Comparison of ENCODE assay signal across 18 cellular contexts in genomic region chr18:78993014-78993926, GRCh38. TPM values are rescaled to one million over a fixed set of nuclear protein-coding genes. Genes with fewer than 3 reads are reported as not detected.
DNase-seq lines count a peak whose midpoint lies in the region; ATAC-seq and TF ChIP-seq lines count a peak whose summit lies in the region.
"Had no signal": no experiment of that assay in that cellular context is flagged by ENCODE, and none has a peak within 500 bp of the region (broad histone marks: within the 10 kb centered on the region; RNA-seq: fewer than 3 reads in every experiment).

No MANE protein-coding gene starts in this region.

- 91 to 94% methylated on average over 51 to 90 of the region's 90 CpGs for WGBS in GM23248 (ENCODE audit: low coverage in 1 of 2, low lambda C conversion rate in 2 of 2, missing lambda C conversion rate in 2 of 2), 2 experiments

- TF ChIP-seq CTCF in left ventricle myocardium inferior (IDR thresholded peaks at IDR 0.05; ENCODE audit: borderline replicate concordance), result no peak
- no peak for TF ChIP-seq CTCF in gastrocnemius medialis (IDR thresholded peaks at IDR 0.05 in 4 of 5, conservative IDR thresholded peaks at IDR 0.05 in 1 of 5)

- H3K27me3 ChIP-seq in left ventricle myocardium inferior (ENCODE audit: low read depth), result peaks cover 65% of the 10 kb centered on the region
- H3K27me3 ChIP-seq in GM23248 (replicated peaks; ENCODE audit: insufficient read depth), result no peaks in the 10 kb centered on the region; the same call in 1 of the 2 replicates
- peaks cover 18 to 22% (median 19%) of the 10 kb centered on the region in 3 donors for H3K27me3 ChIP-seq in gastrocnemius medialis
- H3K27me3 ChIP-seq: BLaER1 treated with 17β-estradiol and CSF1 and Interleukin-3, amounts not matched to agents 10 nM and 100 nM had no signal

- no peaks in the 10 kb centered on the region for H3K36me3 ChIP-seq in left ventricle myocardium inferior
- H3K36me3 ChIP-seq in GM23248 (ENCODE audit: low read depth), result no peaks in the 10 kb centered on the region
- no peaks in the 10 kb centered on the region for H3K36me3 ChIP-seq in gastrocnemius medialis
- H3K36me3 ChIP-seq: BLaER1 treated with 17β-estradiol and CSF1 and Interleukin-3, amounts not matched to agents 10 nM and 100 nM had no signal

- DNase-seq in Right ventricle myocardium superior (peak; percentile 30), left ventricle myocardium inferior (no peak), islet precursor cell (peak; percentile 46), posterior vena cava (ENCODE audit: low spot score) (peak; percentile 75), GM23248 (no peak), gastrocnemius medialis (no peak)
- DNase-seq: ACHN; Calu3; CD4-positive, alpha-beta T cell; DMS79; GOT3 had no signal

- H3K9me3 ChIP-seq in left ventricle myocardium inferior (replicated peaks) (no peaks in the 10 kb centered on the region), GM23248 (ENCODE audit: low read depth) (no peaks in the 10 kb centered on the region), gastrocnemius medialis (no peaks in the 10 kb centered on the region)
- H3K9me3 ChIP-seq: HAP-1 had no signal

- H3K9ac ChIP-seq in GM23248, result no peak overlapping the region
- H3K9ac ChIP-seq: BLaER1 treated with 17β-estradiol and CSF1 and Interleukin-3, amounts not matched to agents 10 nM and 100 nM had no signal

- H3K4me2 ChIP-seq in GM23248 (ENCODE audit: unreplicated experiment), result no peak overlapping the region
- H3K4me2 ChIP-seq: BLaER1 treated with 17β-estradiol and CSF1 and Interleukin-3, amounts not matched to agents 10 nM and 100 nM had no signal

- no peaks in the 10 kb centered on the region for H3F3A ChIP-seq in GM23248 (ENCODE audit: insufficient read depth)

- H3K27ac ChIP-seq in left ventricle myocardium inferior (replicated peaks) (no peak overlapping the region), GM23248 (no peak overlapping the region), gastrocnemius medialis (no peak overlapping the region)
- H3K27ac ChIP-seq: BLaER1 treated with 17β-estradiol and CSF1 and Interleukin-3, amounts not matched to agents 10 nM and 100 nM; HL-60 had no signal

- in situ Hi-C loops in GM23248 (cut with MboI) (no loop called here), gastrocnemius medialis (cut with MboI; ENCODE audit: low sequenced_read_pairs in 4 of 4) (loop anchor here in 1 of 4 donors (25.0 kb wide), 1 partner anchor 244 kb away; no protein-coding TSS in a partner anchor)

- no peak for TF ChIP-seq POLR2A in gastrocnemius medialis (IDR thresholded peaks at IDR 0.05)

- no peaks in the 10 kb centered on the region for H3K9me2 ChIP-seq in GM23248 (ENCODE audit: insufficient read depth)

- intact Hi-C loops in Right ventricle myocardium superior (cut with DNase I) (no loop called here), left ventricle myocardium inferior (cut with micrococcal nuclease) (no loop called here), posterior vena cava (cut with DNase I) (no loop called here), gastrocnemius medialis (cut with DNase I; ENCODE audit: low total_unique reads) (no loop called here)

- ATAC-seq in Right ventricle myocardium superior (ENCODE audit: poor library complexity), result no peak
- ATAC-seq in HG03135 (IDR thresholded peaks at IDR 0.05; ENCODE audit: unreplicated experiment), result no peak
- no peak for ATAC-seq in gastrocnemius medialis
- ATAC-seq: GM12878 had no signal

- H3K79me2 ChIP-seq in GM23248 (ENCODE audit: insufficient read depth), result no peaks in the 10 kb centered on the region

- no peaks in the 10 kb centered on the region for H4K20me1 ChIP-seq in GM23248 (ENCODE audit: insufficient read depth)
- H4K20me1 ChIP-seq: BLaER1 treated with 17β-estradiol and CSF1 and Interleukin-3, amounts not matched to agents 10 nM and 100 nM had no signal

- H3K4me3 ChIP-seq in left ventricle myocardium inferior (no peak overlapping the region), GM23248 (no peak overlapping the region), gastrocnemius medialis (no peak overlapping the region)
- H3K4me3 ChIP-seq: BLaER1 treated with 17β-estradiol and CSF1 and Interleukin-3, amounts not matched to agents 10 nM and 100 nM; GM12878; HAP-1 had no signal

- H2AFZ ChIP-seq in GM23248, result no peak overlapping the region

- H3K4me1 ChIP-seq in left ventricle myocardium inferior (no peaks in the 10 kb centered on the region), GM23248 (ENCODE audit: insufficient read depth) (no peaks in the 10 kb centered on the region), gastrocnemius medialis (no peaks in the 10 kb centered on the region)
- H3K4me1 ChIP-seq: BLaER1 treated with 17β-estradiol and CSF1 and Interleukin-3, amounts not matched to agents 10 nM and 100 nM had no signal

RNA-seq across cellular contexts. Expression of gene SALL3, which starts 13.7 kb away (rescaled TPM):
- total RNA-seq in Right ventricle myocardium superior (0.08 TPM), left ventricle myocardium inferior (0.36 TPM), posterior vena cava (not detected), gastrocnemius medialis (not detected)
- not detected in 2 replicates for total RNA-seq in GM23248 (2014; rRNA removed; shearing (Covaris generic))
- polyA plus RNA-seq in GM23248 (2016; fragmentation: Nextera tagmentation; extraction: Ambion mirVana), result not detected in 2 replicates
- total RNA-seq: A172, Calu3, G401 had no signal

Comparison
In these comparisons a context has a peak if more than half of its experiments do, and no peak if none do; other contexts are left out.
1. DNase-seq: peak in Right ventricle myocardium superior (single experiment), islet precursor cell (single experiment) and posterior vena cava (single experiment); none in left ventricle myocardium inferior (single experiment), GM23248 (single experiment) and gastrocnemius medialis (0 of 2).